In the genomic region with DNA sequence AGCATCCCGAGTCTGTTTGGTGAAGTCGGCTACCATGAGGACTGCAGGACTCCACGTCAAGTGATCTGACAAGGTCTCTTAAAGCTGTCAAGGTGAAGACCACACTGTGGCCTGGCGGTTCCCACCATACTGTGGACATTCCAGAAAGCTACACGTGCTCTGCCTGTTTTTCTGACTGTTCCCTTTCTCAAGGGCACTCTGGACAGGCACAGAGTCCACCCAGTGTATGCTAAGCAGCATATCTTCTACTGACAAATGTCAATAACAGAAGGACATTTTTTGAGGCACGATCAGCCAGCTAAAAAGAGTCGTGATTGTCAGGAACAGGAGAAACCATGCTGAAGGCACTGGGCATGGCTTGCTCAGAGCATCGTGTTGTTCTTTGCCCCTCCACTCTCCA, we compare ENCODE assay signal across 34 cellular contexts. TPM values are rescaled to one million over a fixed set of nuclear protein-coding genes. Genes with fewer than 3 reads are reported as not detected.
"Had no signal": no experiment of that assay in that cellular context is flagged by ENCODE, and none has a peak within 500 bp of the region (broad histone marks: within the 10 kb centered on the region; RNA-seq: fewer than 3 reads in every experiment).

No MANE protein-coding gene starts in this region.

- H3K4me1 ChIP-seq: body of pancreas, breast epithelium had no signal

- H3K4me1 Mint-ChIP-seq: activated B cell treated with CpG ODN at 0.5 μM for 24 hours; activated CD4-positive, alpha-beta T cell treated with anti-CD3 and anti-CD28 coated beads, Interleukin-2, amount 10 ng/mL, durations not matched to agents 24 days and 14 days; activated naive CD8-positive, alpha-beta T cell treated with anti-CD3 and anti-CD28 coated beads for 36 hours; activated T-helper 17 cell treated with anti-CD3 and anti-CD28 coated beads, Interleukin-2, amount 50 U/mL, for 72 hours had no signal

- H3K36me3 Mint-ChIP-seq: activated CD4-positive, alpha-beta memory T cell treated with anti-CD3 and anti-CD28 coated beads for 36 hours; activated naive CD4-positive, alpha-beta T cell treated with anti-CD3 and anti-CD28 coated beads, Interleukin-2, amount 50 U/mL, for 72 hours; activated naive CD8-positive, alpha-beta T cell treated with anti-CD3 and anti-CD28 coated beads for 36 hours had no signal

- H3K27me3 ChIP-seq: adrenal gland, body of pancreas had no signal

- H3K4me3 ChIP-seq: adrenal gland, body of pancreas, breast epithelium had no signal

- H3K9me3 Mint-ChIP-seq: activated B cell treated with CpG ODN at 0.5 μM for 24 hours; activated CD4-positive, alpha-beta memory T cell treated with anti-CD3 and anti-CD28 coated beads for 36 hours; activated CD4-positive, alpha-beta T cell treated with anti-CD3 and anti-CD28 coated beads, Interleukin-2, amount 10 ng/mL, durations not matched to agents 24 days and 14 days; activated CD8-positive, alpha-beta T cell treated with anti-CD3 and anti-CD28 coated beads for 36 hours; activated naive CD4-positive, alpha-beta T cell treated with anti-CD3 and anti-CD28 coated beads for 36 hours; activated naive CD4-positive, alpha-beta T cell treated with anti-CD3 and anti-CD28 coated beads, Interleukin-2, amount 50 U/mL, for 72 hours; activated naive CD8-positive, alpha-beta T cell treated with anti-CD3 and anti-CD28 coated beads for 36 hours; activated T-cell treated with anti-CD3 and anti-CD28 coated beads, Interleukin-2, amount 50 U/mL, for 4 hours; activated T-cell treated with anti-CD3 and anti-CD28 coated beads, Interleukin-2, amount 50 U/mL, for 72 hours; activated T-helper 1 cell treated with anti-CD3 and anti-CD28 coated beads, Interleukin-12 subunit alpha, Interleukin-12 subunit beta, Interleukin-2, Interleukin-4 antibody, amounts not matched to agents 30 ng/mL and 10 ng/mL and 1 ng/mL, durations not matched to agents 14 hours and 24 hours and 36 hours; activated T-helper 17 cell treated with anti-CD3 and anti-CD28 coated beads, Interleukin-2, amount 50 U/mL, for 72 hours; T-helper 1 cell treated with Interleukin-12 subunit alpha and Interleukin-12 subunit beta and Interleukin-4 antibody, amounts not matched to agents 30 μg/mL and 1 μg/mL, for 36 hours; T-helper 2 cell treated with Interferon-gamma antibody and Interleukin-4, amounts not matched to agents 5 μg/mL and 100 μg/mL, for 36 hours had no signal

- H3K36me3 ChIP-seq: adrenal gland, brain microvascular endothelial cell, breast epithelium had no signal

- H3K9me3 ChIP-seq: adrenal gland, body of pancreas, breast epithelium had no signal

- H3K27ac Mint-ChIP-seq: activated B cell treated with CpG ODN at 0.5 μM for 24 hours; activated CD4-positive, alpha-beta memory T cell treated with anti-CD3 and anti-CD28 coated beads for 36 hours; activated CD4-positive, alpha-beta T cell treated with anti-CD3 and anti-CD28 coated beads, Interleukin-2, amount 10 ng/mL, durations not matched to agents 24 days and 14 days; activated CD8-positive, alpha-beta T cell treated with anti-CD3 and anti-CD28 coated beads for 36 hours; activated naive CD4-positive, alpha-beta T cell treated with anti-CD3 and anti-CD28 coated beads for 36 hours; activated naive CD4-positive, alpha-beta T cell treated with anti-CD3 and anti-CD28 coated beads, Interleukin-2, amount 50 U/mL, for 72 hours; activated naive CD8-positive, alpha-beta T cell treated with anti-CD3 and anti-CD28 coated beads for 36 hours; activated T-cell treated with anti-CD3 and anti-CD28 coated beads, Interleukin-2, amount 50 U/mL, for 72 hours; activated T-helper 1 cell treated with anti-CD3 and anti-CD28 coated beads, Interleukin-12 subunit alpha, Interleukin-12 subunit beta, Interleukin-2, Interleukin-4 antibody, amounts not matched to agents 30 ng/mL and 10 ng/mL and 1 ng/mL, durations not matched to agents 14 hours and 24 hours and 36 hours; activated T-helper 17 cell treated with anti-CD3 and anti-CD28 coated beads, Interleukin-2, amount 50 U/mL, for 72 hours; T-helper 1 cell treated with Interleukin-12 subunit alpha and Interleukin-12 subunit beta and Interleukin-4 antibody, amounts not matched to agents 30 μg/mL and 1 μg/mL, for 36 hours; T-helper 2 cell treated with Interferon-gamma antibody and Interleukin-4, amounts not matched to agents 5 μg/mL and 100 μg/mL, for 36 hours had no signal

- DNase-seq: activated B cell treated with CpG ODN at 0.5 μM for 24 hours; activated CD4-positive, alpha-beta memory T cell treated with anti-CD3 and anti-CD28 coated beads for 36 hours; activated CD4-positive, alpha-beta T cell treated with anti-CD3 and anti-CD28 coated beads for 4 hours; activated CD4-positive, alpha-beta T cell treated with anti-CD3 and anti-CD28 coated beads, Interleukin-2, amount 10 ng/mL, durations not matched to agents 24 days and 14 days; activated CD4-positive, alpha-beta T cell treated with anti-CD3 and anti-CD28 coated beads, Interleukin-2, amount 50 U/mL, for 1 hour; activated CD4-positive, alpha-beta T cell treated with anti-CD3 and anti-CD28 coated beads, Interleukin-2, amount 50 U/mL, for 4 hours; activated CD4-positive, CD25-positive, alpha-beta regulatory T cell treated with anti-CD3 and anti-CD28 coated beads, Interleukin-2, amount 50 U/mL, for 72 hours; activated CD8-positive, alpha-beta memory T cell treated with anti-CD3 and anti-CD28 coated beads, Interleukin-2, amount 50 U/mL, for 4 hours; activated CD8-positive, alpha-beta T cell treated with anti-CD3 and anti-CD28 coated beads for 36 hours; activated effector memory CD4-positive, alpha-beta T cell treated with anti-CD3 and anti-CD28 coated beads, Interleukin-2, amount 50 U/mL, for 16 hours; activated gamma-delta T cell treated with Interleukin-2 at 50 U/mL for 16 hours; activated naive CD4-positive, alpha-beta T cell; activated naive CD4-positive, alpha-beta T cell treated with anti-CD3 and anti-CD28 coated beads for 36 hours; activated naive CD4-positive, alpha-beta T cell treated with anti-CD3 and anti-CD28 coated beads, Interleukin-2, amount 50 U/mL, for 16 hours; activated naive CD8-positive, alpha-beta T cell treated with anti-CD3 and anti-CD28 coated beads for 36 hours; activated T-cell treated with anti-CD3 and anti-CD28 coated beads for 4 hours; activated T-cell treated with anti-CD3 and anti-CD28 coated beads, Interleukin-2, amount 50 U/mL, for 1 hour; activated T-cell treated with anti-CD3 and anti-CD28 coated beads, Interleukin-2, amount 50 U/mL, for 4 hours; activated T-cell treated with anti-CD3 and anti-CD28 coated beads, Interleukin-2, amount 50 U/mL, for 72 hours; adrenal gland; amniotic stem cell; aorta; body of pancreas; brain microvascular endothelial cell; central memory CD4-positive, alpha-beta T cell; T-helper 2 cell; T-helper 9 cell had no signal

- H3K27ac ChIP-seq: adrenal gland, body of pancreas, brain microvascular endothelial cell, breast epithelium, VCaP had no signal

- H3K4me3 Mint-ChIP-seq: activated B cell treated with CpG ODN at 0.5 μM for 24 hours; activated CD4-positive, alpha-beta memory T cell treated with anti-CD3 and anti-CD28 coated beads for 36 hours; activated CD4-positive, alpha-beta T cell treated with anti-CD3 and anti-CD28 coated beads, Interleukin-2, amount 10 ng/mL, durations not matched to agents 24 days and 14 days; activated CD8-positive, alpha-beta T cell treated with anti-CD3 and anti-CD28 coated beads for 36 hours; activated naive CD4-positive, alpha-beta T cell treated with anti-CD3 and anti-CD28 coated beads for 36 hours; activated naive CD8-positive, alpha-beta T cell treated with anti-CD3 and anti-CD28 coated beads for 36 hours; activated T-cell treated with anti-CD3 and anti-CD28 coated beads, Interleukin-2, amount 50 U/mL, for 4 hours; activated T-cell treated with anti-CD3 and anti-CD28 coated beads, Interleukin-2, amount 50 U/mL, for 72 hours; activated T-helper 1 cell treated with anti-CD3 and anti-CD28 coated beads, Interleukin-12 subunit alpha, Interleukin-12 subunit beta, Interleukin-2, Interleukin-4 antibody, amounts not matched to agents 30 ng/mL and 10 ng/mL and 1 ng/mL, durations not matched to agents 14 hours and 24 hours and 36 hours; activated T-helper 17 cell treated with anti-CD3 and anti-CD28 coated beads, Interleukin-2, amount 50 U/mL, for 72 hours; T-helper 1 cell treated with Interleukin-12 subunit alpha and Interleukin-12 subunit beta and Interleukin-4 antibody, amounts not matched to agents 30 μg/mL and 1 μg/mL, for 36 hours; T-helper 2 cell treated with Interferon-gamma antibody and Interleukin-4, amounts not matched to agents 5 μg/mL and 100 μg/mL, for 36 hours had no signal

- ATAC-seq: activated CD8-positive, alpha-beta T cell treated with anti-CD3 and anti-CD28 coated beads for 36 hours; activated naive CD4-positive, alpha-beta T cell treated with anti-CD3 and anti-CD28 coated beads, Interleukin-2, amount 50 U/mL, for 72 hours; activated T-cell treated with anti-CD3 and anti-CD28 coated beads, Interleukin-2, amount 50 U/mL, for 4 hours; activated T-cell treated with anti-CD3 and anti-CD28 coated beads, Interleukin-2, amount 50 U/mL, for 72 hours; activated T-helper 17 cell treated with anti-CD3 and anti-CD28 coated beads, Interleukin-2, amount 50 U/mL, for 72 hours; body of pancreas had no signal

RNA-seq across cellular contexts. Expression of gene WASF3, which starts 12.8 kb away (rescaled TPM):
- total RNA-seq: activated naive CD4-positive, alpha-beta T cell treated with anti-CD3 and anti-CD28 coated beads for 36 hours had no signal
